17 cellular contexts compared by ENCODE assay signal in genomic region chr2:201965550-201965949, GRCh38.
A peak's percentile ranks its signal among the peaks of the same experiment; 100 is the strongest.
DNase-seq lines count a peak whose midpoint lies in the region; ATAC-seq, FAIRE-seq and TF ChIP-seq lines count a peak whose summit lies in the region.
"Had no signal": no experiment of that assay in that cellular context is flagged by ENCODE, and none has a peak within 500 bp of the region (broad histone marks: within the 10 kb centered on the region; RNA-seq: fewer than 3 reads in every experiment).

No MANE protein-coding gene starts in this region.

- peak; percentile 21 for DNase-seq in HepG2 (ENCODE audit: low spot score)
- DNase-seq in right lobe of liver: no peak
- DNase-seq in NB4 (ENCODE audit: low read depth): peak; percentile 26
- no peak for DNase-seq in bronchial epithelial cell (ENCODE audit: low read depth)
- no peak for DNase-seq in 8988T
- DNase-seq in vagina (ENCODE audit: extremely low spot score in 2 of 2): no peak
- DNase-seq in Calu3: no peak
- DNase-seq in G401 (ENCODE audit: low spot score): no peak
- DNase-seq: activated CD4-positive, alpha-beta T cell treated with anti-CD3 and anti-CD28 coated beads for 1 hour; activated T-cell treated with anti-CD3 and anti-CD28 coated beads, Interleukin-2, amount 50 U/mL, for 24 hours; DMS153; left lung; NCI-H1417; NCI-H345; T-helper 17 cell had no signal

- TF ChIP-seq EP300 in HepG2 (IDR thresholded peaks at IDR 0.05; ENCODE audit: low read depth in 2 of 2, low read length in 2 of 2) (no peak), HepG2 (CRISPR knock-in tag; IDR thresholded peaks at IDR 0.05; ENCODE audit: borderline replicate concordance) (no peak)

- intact Hi-C loops in HepG2 (cut with micrococcal nuclease; ENCODE audit: unreplicated experiment): loop anchor here (1.0 kb wide), 1 partner anchor 214 kb away; no protein-coding TSS in a partner anchor
- intact Hi-C loops in right lobe of liver (cut with DNase I): no loop called here
- intact Hi-C loops in vagina (cut with DNase I): no loop called here
- intact Hi-C loops in Calu3 (cut with micrococcal nuclease; ENCODE audit: unreplicated experiment): no loop called here

- peaks cover 13% of the 10 kb centered on the region for H3K4me1 Mint-ChIP-seq in Calu3 (ENCODE audit: low read depth, unreplicated experiment)

- H4K20me1 ChIP-seq in HepG2 (ENCODE audit: insufficient read depth, low read length): no peaks in the 10 kb centered on the region

- H2AFZ ChIP-seq in HepG2 (ENCODE audit: low read length): no peak overlapping the region

- H3K36me3 ChIP-seq in HepG2 (replicated peaks in 1 of 2; ENCODE audit: control insufficient read depth in 1 of 2, insufficient read depth in 2 of 2, low read length in 2 of 2) (no peaks in the 10 kb centered on the region), right lobe of liver (no peaks in the 10 kb centered on the region), bronchial epithelial cell (ENCODE audit: control insufficient read depth, insufficient read depth, low read length) (no peaks in the 10 kb centered on the region), vagina (no peaks in the 10 kb centered on the region)
- H3K36me3 ChIP-seq: left lung had no signal

- in situ Hi-C loops in HepG2 (cut with HindIII; ENCODE audit: extremely low pct_ligation_motif_present, low pct_unique_long_range_greater_than_20kb): no loop called here
- in situ Hi-C loops in G401 (cut with HindIII; ENCODE audit: low sequenced_read_pairs): no loop called here

- H3K27me3 ChIP-seq in HepG2 (ENCODE audit: control insufficient read depth in 1 of 2, insufficient read depth in 2 of 2, low read length in 2 of 2): peaks cover 0 to 31% of the 10 kb centered on the region in 2 experiments; a peak in 3 of 5 replicates
- no peaks in the 10 kb centered on the region for H3K27me3 ChIP-seq in right lobe of liver
- no peaks in the 10 kb centered on the region for H3K27me3 ChIP-seq in bronchial epithelial cell (ENCODE audit: control insufficient read depth, insufficient read depth, low read length)
- no peaks in the 10 kb centered on the region for H3K27me3 ChIP-seq in vagina
- H3K27me3 ChIP-seq: left lung had no signal

- TF ChIP-seq POLR2A in HepG2 (IDR thresholded peaks at IDR 0.05; ENCODE audit: insufficient read depth in 1 of 2, low read depth in 2 of 2, low read length in 2 of 2) (no peak), right lobe of liver (IDR thresholded peaks at IDR 0.05) (no peak), NB4 (IDR thresholded peaks at IDR 0.05; ENCODE audit: extremely low read depth, insufficient read length) (no peak), vagina (IDR thresholded peaks at IDR 0.05) (no peak)

- no peak for TF ChIP-seq RAD21 in HepG2 (CRISPR knock-in tag; IDR thresholded peaks at IDR 0.05)

- no peak overlapping the region for H3K27ac Mint-ChIP-seq in Calu3 (ENCODE audit: unreplicated experiment)

- 33% methylated on average over 3 of the region's 3 CpGs for WGBS in HepG2 (ENCODE audit: low lambda C conversion rate)
- 89% methylated on average over 2 of the region's 3 CpGs for WGBS in right lobe of liver (ENCODE audit: insufficient coverage, low coverage, low lambda C conversion rate, missing lambda C conversion rate)

- H3K4me2 ChIP-seq in HepG2 (ENCODE audit: low read depth, low read length): no peak overlapping the region

- H3K4me3 ChIP-seq in HepG2 (replicated peaks in 1 of 3; ENCODE audit: insufficient read depth in 1 of 3, low read depth in 2 of 3, low read length in 3 of 3) (no peak overlapping the region), right lobe of liver (no peak overlapping the region), NB4 (ENCODE audit: low read depth, low read length) (no peak overlapping the region), bronchial epithelial cell (ENCODE audit: low read depth, low read length) (no peak overlapping the region), vagina (no peak overlapping the region)
- H3K4me3 ChIP-seq: left lung had no signal

- H3K79me2 ChIP-seq in HepG2 (ENCODE audit: insufficient read depth, low read length): no peaks in the 10 kb centered on the region

- H3K9ac ChIP-seq in HepG2 (ENCODE audit: insufficient read depth, low read depth, low read length): no peak overlapping the region

- peak; percentile 66 for ATAC-seq in HepG2
- no peak for ATAC-seq in right lobe of liver
- ATAC-seq: left lung, T-helper 17 cell had no signal

- no peaks in the 10 kb centered on the region for H3K36me3 Mint-ChIP-seq in Calu3 (ENCODE audit: insufficient read depth, unreplicated experiment)

- POLR2A ChIA-PET in HepG2 (lab: Yijun Ruan, JAX): no interaction called here

- H3K27ac ChIP-seq in HepG2 (ENCODE audit: extremely low read length, insufficient read depth, low read length): no peak overlapping the region
- H3K27ac ChIP-seq in right lobe of liver: no peak overlapping the region
- H3K27ac ChIP-seq in vagina: no peak overlapping the region
- H3K27ac ChIP-seq: left lung had no signal

- H3K4me3 Mint-ChIP-seq in Calu3 (ENCODE audit: low read depth, unreplicated experiment): no peak overlapping the region
- H3K4me3 Mint-ChIP-seq: activated T-cell treated with anti-CD3 and anti-CD28 coated beads, Interleukin-2, amount 50 U/mL, for 24 hours had no signal

- peak; percentile 88 for FAIRE-seq in HepG2 (lab: Jason Lieb, UNC)
- no peak for FAIRE-seq in bronchial epithelial cell (lab: Jason Lieb, UNC)
- FAIRE-seq: colon, GM12892 had no signal

- BruUV-seq in HepG2 (replicated peaks; lab: Mats Ljungman, UMichigan) (no TSS peak), Calu3 (replicated peaks; lab: Mats Ljungman, UMichigan) (no TSS peak)

- peaks cover 40% of the 10 kb centered on the region for H3K27me3 Mint-ChIP-seq in Calu3 (ENCODE audit: unreplicated experiment)
- H3K27me3 Mint-ChIP-seq: activated T-cell treated with anti-CD3 and anti-CD28 coated beads, Interleukin-2, amount 50 U/mL, for 24 hours had no signal

- H3K9me3 Mint-ChIP-seq in Calu3 (ENCODE audit: low read depth, unreplicated experiment): no peaks in the 10 kb centered on the region
- H3K9me3 Mint-ChIP-seq: activated T-cell treated with anti-CD3 and anti-CD28 coated beads, Interleukin-2, amount 50 U/mL, for 24 hours had no signal

- peak; percentile 57 for TF ChIP-seq CTCF in HepG2 (CRISPR knock-in tag; IDR thresholded peaks at IDR 0.05)
- no peak for TF ChIP-seq CTCF in right lobe of liver (IDR thresholded peaks at IDR 0.05)
- TF ChIP-seq CTCF in NB4 (IDR thresholded peaks at IDR 0.05; ENCODE audit: low read depth, low read length): peak; percentile 24
- TF ChIP-seq CTCF in bronchial epithelial cell (IDR thresholded peaks at IDR 0.05; ENCODE audit: insufficient read depth, low read length, severe bottlenecking): peak; percentile 18
- no peak for TF ChIP-seq CTCF in vagina (IDR thresholded peaks at IDR 0.05)
- TF ChIP-seq CTCF in Calu3 (IDR thresholded peaks at IDR 0.05; ENCODE audit: unreplicated experiment): no peak

- CTCF ChIA-PET in HepG2 (lab: Yijun Ruan, JAX; ENCODE audit: low intra/inter-chr PET ratio, low total read pairs) (no interaction called here), Calu3 (lab: Charles Lee) (no interaction called here)

- H3K4me1 ChIP-seq in HepG2 (ENCODE audit: insufficient read depth, low read length) (no peaks in the 10 kb centered on the region), right lobe of liver (no peaks in the 10 kb centered on the region), vagina (no peaks in the 10 kb centered on the region)
- H3K4me1 ChIP-seq: left lung had no signal

- H3K9me3 ChIP-seq in HepG2 (ENCODE audit: low read length) (no peaks in the 10 kb centered on the region), right lobe of liver (no peaks in the 10 kb centered on the region), vagina (no peaks in the 10 kb centered on the region)
- H3K9me3 ChIP-seq: left lung had no signal

TF ChIP-seq in HepG2, 621 proteins besides CTCF, POLR2A, EP300 and RAD21 (continues in another document):
- TF ChIP-seq STAG1 (CRISPR knock-in tag; IDR thresholded peaks at IDR 0.05) (peak; percentile 62), SMC3 (IDR thresholded peaks at IDR 0.05; ENCODE audit: low read length) (peak; percentile 28; the same call in 1 of the 2 replicates), ZNF143 (CRISPR knock-in tag; IDR thresholded peaks at IDR 0.05) (no peak), ZNF770 (CRISPR knock-in tag; IDR thresholded peaks at IDR 0.05) (peak; percentile 77), PCBP2 (optimal IDR thresholded peaks at IDR 0.05; ENCODE audit: low read depth, low read length, poor library complexity, severe bottlenecking) (no peak), ATF1 (CRISPR knock-in tag; IDR thresholded peaks at IDR 0.05) (no peak), REPIN1 (CRISPR knock-in tag; IDR thresholded peaks at IDR 0.05; ENCODE audit: borderline replicate concordance, low read depth) (no peak), HMG20B (CRISPR knock-in tag; conservative IDR thresholded peaks at IDR 0.05) (no peak), ZNF451 (CRISPR knock-in tag; IDR thresholded peaks at IDR 0.05) (no peak), MTERF4 (CRISPR knock-in tag; IDR thresholded peaks at IDR 0.05) (no peak), ASH2L (IDR thresholded peaks at IDR 0.05; ENCODE audit: insufficient read length, low read depth, low read length) (no peak), ZFP36L2 (CRISPR knock-in tag; IDR thresholded peaks at IDR 0.05) (no peak), HOXA5 (CRISPR knock-in tag; IDR thresholded peaks at IDR 0.05) (no peak)

Comparison
In these comparisons a context has a peak if more than half of its experiments do, and no peak if none do; other contexts are left out.
1. DNase-seq: peak in HepG2 (single experiment) and NB4 (single experiment); none in right lobe of liver (0 of 3), bronchial epithelial cell (single experiment), 8988T (single experiment), vagina (0 of 2), Calu3 (single experiment) and G401 (single experiment).
2. CTCF ChIP-seq: peak in HepG2 (single experiment), NB4 (single experiment) and bronchial epithelial cell (single experiment); none in right lobe of liver (0 of 4), vagina (0 of 3) and Calu3 (single experiment).